9 cellular contexts compared by ENCODE assay signal in the genomic region with DNA sequence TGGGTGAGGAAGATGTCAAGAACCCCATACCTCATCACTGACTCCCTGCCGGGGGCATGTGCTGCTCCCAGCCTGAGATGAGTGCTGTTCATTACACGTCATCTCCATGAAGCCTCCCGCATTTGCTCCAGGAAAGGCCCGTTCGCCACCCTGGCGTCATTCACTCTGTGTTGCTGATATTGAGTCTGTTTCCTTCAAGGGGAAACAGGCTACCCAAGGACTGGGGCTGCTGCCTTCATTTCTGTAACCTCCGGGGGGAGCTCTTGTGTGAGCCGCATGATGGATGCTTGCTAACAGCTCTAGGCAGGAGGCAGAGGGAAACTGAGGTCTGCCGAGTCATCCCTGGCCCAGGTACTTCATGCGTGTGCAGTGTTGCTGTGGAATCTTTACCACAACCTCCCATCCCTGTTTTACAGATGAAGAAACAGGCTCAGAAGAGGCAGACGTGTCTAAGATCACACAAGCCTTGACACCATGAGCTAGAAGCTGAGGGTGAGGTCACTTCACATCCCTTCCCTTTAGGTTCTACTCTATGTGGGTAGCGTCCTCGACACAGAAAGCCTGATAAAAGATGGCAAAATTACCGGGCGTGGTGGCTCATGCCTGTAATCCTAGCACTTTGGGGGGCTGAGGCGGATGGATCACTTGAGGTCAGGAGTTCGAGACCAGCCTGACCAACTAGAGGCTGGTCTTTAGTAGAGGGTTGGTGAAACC. TPM values are rescaled to one million over a fixed set of nuclear protein-coding genes. Genes with fewer than 3 reads are reported as not detected.
DNase-seq lines count a peak whose midpoint lies in the region; ATAC-seq lines count a peak whose summit lies in the region.
"Had no signal": no experiment of that assay in that cellular context is flagged by ENCODE, and none has a peak within 500 bp of the region (broad histone marks: within the 10 kb centered on the region; RNA-seq: fewer than 3 reads in every experiment).

No MANE protein-coding gene starts in this region.

- no peak overlapping the region for H3K27ac ChIP-seq in Karpas-422 (ENCODE audit: low read length)

- H3K79me2 ChIP-seq in Karpas-422 (ENCODE audit: low read length): peaks cover 22% of the 10 kb centered on the region

- H3K4me1 ChIP-seq in Karpas-422 (ENCODE audit: low read length) (peaks cover 23% of the 10 kb centered on the region), adipocyte (ENCODE audit: control insufficient read depth, insufficient read depth, low read length) (peaks cover 71% of the 10 kb centered on the region)

- peak overlapping the region; percentile 39 to 70 for H3K27ac Mint-ChIP-seq in natural killer cell treated with Interleukin-12 subunit alpha and Interleukin-12 subunit beta and Interleukin-15 and Interleukin-18, amount 100 ng/mL, for 72 hours

- ATAC-seq in natural killer cell treated with Interleukin-12 subunit alpha and Interleukin-12 subunit beta and Interleukin-15 and Interleukin-18, amount 100 ng/mL, for 72 hours: no peak
- ATAC-seq in GM19463 (IDR thresholded peaks at IDR 0.05; ENCODE audit: unreplicated experiment): no peak
- ATAC-seq in HG02852 (IDR thresholded peaks at IDR 0.05; ENCODE audit: unreplicated experiment): no peak

- no peaks in the 10 kb centered on the region for H3K9me3 Mint-ChIP-seq in natural killer cell treated with Interleukin-12 subunit alpha and Interleukin-12 subunit beta and Interleukin-15 and Interleukin-18, amount 100 ng/mL, for 72 hours

- in situ Hi-C loops in Caki2 (cut with HindIII; ENCODE audit: low pct_unique_long_range_greater_than_20kb, low sequenced_read_pairs): no loop called here

- H3K36me3 ChIP-seq in Karpas-422 (ENCODE audit: insufficient read depth, low read length) (no peaks in the 10 kb centered on the region), adipocyte (ENCODE audit: control insufficient read depth, insufficient read depth, low read length, severe bottlenecking) (no peaks in the 10 kb centered on the region)

- no peaks in the 10 kb centered on the region for H3K27me3 ChIP-seq in Karpas-422 (ENCODE audit: low read length)
- H3K27me3 ChIP-seq in adipocyte (replicated peaks; ENCODE audit: control insufficient read depth, insufficient read depth, low read length): no peaks in the 10 kb centered on the region

- H3K4me1 Mint-ChIP-seq in natural killer cell treated with Interleukin-12 subunit alpha and Interleukin-12 subunit beta and Interleukin-15 and Interleukin-18, amount 100 ng/mL, for 72 hours (ENCODE audit: low read depth in 2 of 2): peaks cover 32 to 44% of the 10 kb centered on the region in 2 donors

- H2AFZ ChIP-seq in Karpas-422 (ENCODE audit: low read length): no peak overlapping the region

- no peak overlapping the region for H3K9ac ChIP-seq in Karpas-422 (ENCODE audit: low read length)
- H3K9ac ChIP-seq in adipocyte (ENCODE audit: low read length): peak overlapping the region; percentile 2

- peaks cover 33% of the 10 kb centered on the region; the same call in 1 of the 2 replicates for H4K20me1 ChIP-seq in Karpas-422 (ENCODE audit: insufficient read depth, low read depth, low read length)

- DNase-seq in Caki2 (ENCODE audit: low read depth) (peak; percentile 31), Karpas-422 (peak; percentile 70), adipocyte (ENCODE audit: low read depth) (peak; percentile 24), NCI-H1694 (lab: John Stamatoyannopoulos, UW) (no peak), C1 segment of cervical spinal cord (lab: John Stamatoyannopoulos, UW) (no peak)
- DNase-seq in natural killer cell treated with Interleukin-12 subunit alpha and Interleukin-12 subunit beta and Interleukin-15 and Interleukin-18, amount 100 ng/mL, for 72 hours (ENCODE audit: low spot score): peak; percentile 31

- H3K27me3 Mint-ChIP-seq in natural killer cell treated with Interleukin-12 subunit alpha and Interleukin-12 subunit beta and Interleukin-15 and Interleukin-18, amount 100 ng/mL, for 72 hours: no peaks in the 10 kb centered on the region

- no peak overlapping the region for H3K4me2 ChIP-seq in Karpas-422 (ENCODE audit: low read depth, low read length, poor library complexity, severe bottlenecking)

- H3K9me2 ChIP-seq in Karpas-422 (replicated peaks; ENCODE audit: insufficient read depth, low read length): no peaks in the 10 kb centered on the region

- no peaks in the 10 kb centered on the region for H3K36me3 Mint-ChIP-seq in natural killer cell treated with Interleukin-12 subunit alpha and Interleukin-12 subunit beta and Interleukin-15 and Interleukin-18, amount 100 ng/mL, for 72 hours

- H3K4me3 Mint-ChIP-seq in natural killer cell treated with Interleukin-12 subunit alpha and Interleukin-12 subunit beta and Interleukin-15 and Interleukin-18, amount 100 ng/mL, for 72 hours: peak overlapping the region; percentile 67

- no peak overlapping the region for H3K4me3 ChIP-seq in Karpas-422 (ENCODE audit: low read length)
- peak overlapping the region; percentile 4 for H3K4me3 ChIP-seq in adipocyte (ENCODE audit: low read length)

- no peaks in the 10 kb centered on the region for H3K9me3 ChIP-seq in Karpas-422 (ENCODE audit: low read length)
- no peaks in the 10 kb centered on the region for H3K9me3 ChIP-seq in adipocyte (ENCODE audit: control insufficient read depth, low read length)

RNA-seq across cellular contexts. Expression of a gene that starts 3.5 kb away (rescaled TPM):
- 19.3 and 22.5 TPM in 2 replicates for total RNA-seq in Caki2 (2014; rRNA removed; shearing (Covaris generic); ENCODE audit: low replicate concordance)
- 1.5 and 2.3 TPM in 2 replicates for total RNA-seq in Karpas-422 (2014; rRNA removed; shearing (Covaris generic); ENCODE audit: low replicate concordance)
- total RNA-seq in natural killer cell treated with Interleukin-12 subunit alpha and Interleukin-12 subunit beta and Interleukin-15 and Interleukin-18, amount 100 ng/mL, for 72 hours: 10 to 100 TPM; 31.6 to 36.0 TPM

RNA-seq across cellular contexts. Expression of a gene that starts 13.2 kb away (rescaled TPM):
- total RNA-seq in Caki2 (2014; rRNA removed; shearing (Covaris generic); ENCODE audit: low replicate concordance): 0.47 and 1.4 TPM in 2 replicates
- total RNA-seq in Karpas-422 (2014; rRNA removed; shearing (Covaris generic); ENCODE audit: low replicate concordance): not detected in 2 replicates
- under 1 TPM in 1 of 2 donors, not detected in 1; 0.17 TPM for total RNA-seq in natural killer cell treated with Interleukin-12 subunit alpha and Interleukin-12 subunit beta and Interleukin-15 and Interleukin-18, amount 100 ng/mL, for 72 hours

RNA-seq across cellular contexts. Expression of a gene that starts 16.2 kb away (rescaled TPM):
- total RNA-seq in Caki2 (2014; rRNA removed; shearing (Covaris generic); ENCODE audit: low replicate concordance): 12.5 and 20.3 TPM in 2 replicates
- not detected in 2 replicates for total RNA-seq in Karpas-422 (2014; rRNA removed; shearing (Covaris generic); ENCODE audit: low replicate concordance)
- total RNA-seq in natural killer cell treated with Interleukin-12 subunit alpha and Interleukin-12 subunit beta and Interleukin-15 and Interleukin-18, amount 100 ng/mL, for 72 hours: under 1 TPM; 0.55 to 0.75 TPM

RNA-seq across cellular contexts. Expression of a gene that starts 27.2 kb away (rescaled TPM):
- total RNA-seq in Caki2 (2014; rRNA removed; shearing (Covaris generic); ENCODE audit: low replicate concordance): not detected in 2 replicates
- not detected in 2 replicates for total RNA-seq in Karpas-422 (2014; rRNA removed; shearing (Covaris generic); ENCODE audit: low replicate concordance)
- not detected for total RNA-seq in natural killer cell treated with Interleukin-12 subunit alpha and Interleukin-12 subunit beta and Interleukin-15 and Interleukin-18, amount 100 ng/mL, for 72 hours
- total RNA-seq: pulmonary artery endothelial cell had no signal

RNA-seq across cellular contexts. Expression of a gene that starts 27.6 kb away (rescaled TPM):
- not detected in 2 replicates for total RNA-seq in Caki2 (2014; rRNA removed; shearing (Covaris generic); ENCODE audit: low replicate concordance)
- total RNA-seq in Karpas-422 (2014; rRNA removed; shearing (Covaris generic); ENCODE audit: low replicate concordance): not detected in 2 replicates
- total RNA-seq in natural killer cell treated with Interleukin-12 subunit alpha and Interleukin-12 subunit beta and Interleukin-15 and Interleukin-18, amount 100 ng/mL, for 72 hours: not detected
- total RNA-seq: pulmonary artery endothelial cell had no signal

Comparison
In these comparisons a context has a peak if more than half of its experiments do, and no peak if none do; other contexts are left out.
1. DNase-seq: peak in Caki2 (single experiment), Karpas-422 (single experiment), adipocyte (single experiment) and natural killer cell treated with Interleukin-12 subunit alpha and Interleukin-12 subunit beta and Interleukin-15 and Interleukin-18, amount 100 ng/mL, for 72 hours (single experiment); none in NCI-H1694 (single experiment) and C1 segment of cervical spinal cord (0 of 14).